Comparison of ENCODE assay signal across 7 cellular contexts in genomic region chr3:143517131-143517530, GRCh38.
A peak's percentile ranks its signal among the peaks of the same experiment; 100 is the strongest.
DNase-seq lines count a peak whose midpoint lies in the region; ATAC-seq, FAIRE-seq and TF ChIP-seq lines count a peak whose summit lies in the region.
"Not testable (repeated sequence)": the region's sequence is repeated elsewhere in the genome, so short reads cannot be mapped to it uniquely, and the experiment has no call there.

No MANE protein-coding gene starts in this region.

- not testable (repeated sequence) for H3K4me3 ChIP-seq in DND-41 (ENCODE audit: low read depth in 1 of 2, low read length in 2 of 2); GM23338; NT2/D1 (ENCODE audit: insufficient read length, low read depth); astrocyte (ENCODE audit: insufficient read depth, low read depth, low read length); fibroblast of pulmonary artery (replicated peaks; ENCODE audit: low read depth, low read length); mesendoderm (ENCODE audit: low read length)

- H3K79me2 ChIP-seq in DND-41 (ENCODE audit: insufficient read depth, low read length); GM23338 (replicated peaks; ENCODE audit: insufficient read depth); astrocyte (ENCODE audit: insufficient read depth, low read length); mesendoderm (ENCODE audit: control insufficient read depth, insufficient read depth, low read length): not testable (repeated sequence)

- FAIRE-seq in astrocyte (lab: Jason Lieb, UNC) = not testable (repeated sequence)

- H3K56ac ChIP-seq in mesendoderm (ENCODE audit: low read length) = not testable (repeated sequence)

- not testable (repeated sequence) for H4K20me1 ChIP-seq in DND-41 (ENCODE audit: insufficient read depth, low read length); GM23338 (replicated peaks; ENCODE audit: insufficient read depth); astrocyte (ENCODE audit: insufficient read depth, low read length)

- H3K4me1 ChIP-seq in DND-41 (ENCODE audit: insufficient read depth, low read length) = peaks cover 73% of the 10 kb centered on the region
- not testable (repeated sequence) for H3K4me1 ChIP-seq in GM23338 (ENCODE audit: insufficient read depth); NT2/D1 (ENCODE audit: insufficient read depth, insufficient read length); astrocyte (ENCODE audit: insufficient read depth, low read length); mesendoderm (ENCODE audit: control insufficient read depth, low read depth, low read length)

- not testable (repeated sequence) for H3K4me2 ChIP-seq in DND-41 (ENCODE audit: insufficient read depth, low read length); GM23338; astrocyte (ENCODE audit: low read length); mesendoderm (ENCODE audit: low read length)

- H3K18ac ChIP-seq in mesendoderm (ENCODE audit: low read length) = not testable (repeated sequence)

- not testable (repeated sequence) for H3K27me3 Mint-ChIP-seq in GM23338 (ENCODE audit: insufficient read depth, low read depth, poor library complexity); astrocyte (ENCODE audit: low read depth, unreplicated experiment)

- H2AFZ ChIP-seq in DND-41 (ENCODE audit: low read depth, low read length); GM23338; astrocyte (ENCODE audit: low read depth, low read length): not testable (repeated sequence)

- not testable (repeated sequence) for H2BK5ac ChIP-seq in mesendoderm (ENCODE audit: low read length)

- H4K8ac ChIP-seq in mesendoderm (ENCODE audit: low read depth, low read length) = not testable (repeated sequence)

- not testable (repeated sequence) for H3K9me3 Mint-ChIP-seq in GM23338; astrocyte (ENCODE audit: unreplicated experiment)

- H3K36me3 ChIP-seq in DND-41 (ENCODE audit: insufficient read depth, low read length); GM23338 (ENCODE audit: insufficient read depth); NT2/D1 (ENCODE audit: insufficient read depth, insufficient read length, low read length); astrocyte (ENCODE audit: insufficient read depth, low read length); mesendoderm (ENCODE audit: control insufficient read depth, insufficient read depth, low read length): not testable (repeated sequence)

- H3K27ac Mint-ChIP-seq in GM23338; astrocyte (ENCODE audit: unreplicated experiment): not testable (repeated sequence)

- H2BK15ac ChIP-seq in mesendoderm (replicated peaks; ENCODE audit: low read depth) = not testable (repeated sequence)

- H3K4me3 Mint-ChIP-seq in GM23338; astrocyte (ENCODE audit: unreplicated experiment): not testable (repeated sequence)

- H3K4me1 Mint-ChIP-seq in GM23338 = peaks cover 19% of the 10 kb centered on the region
- H3K4me1 Mint-ChIP-seq in astrocyte (ENCODE audit: low read depth, unreplicated experiment) = not testable (repeated sequence)

- H3K27me3 ChIP-seq in DND-41 (ENCODE audit: insufficient read depth, low read length, poor library complexity); GM23338 (ENCODE audit: insufficient read depth); NT2/D1 (ENCODE audit: insufficient read depth, insufficient read length); astrocyte (ENCODE audit: insufficient read depth, low read length); mesendoderm (ENCODE audit: insufficient read depth, low read length, poor library complexity): not testable (repeated sequence)

- not testable (repeated sequence) for H3K9me3 ChIP-seq in DND-41 (ENCODE audit: insufficient read depth, low read length, severe bottlenecking); NT2/D1 (ENCODE audit: insufficient read depth, low read length); astrocyte (ENCODE audit: insufficient read depth, low read depth, low read length)

- not testable (repeated sequence) for H4K5ac ChIP-seq in mesendoderm (ENCODE audit: low read length)

- H2BK120ac ChIP-seq in mesendoderm (ENCODE audit: low read depth, low read length) = not testable (repeated sequence)

- not testable (repeated sequence) for H3K9ac ChIP-seq in DND-41 (ENCODE audit: low read depth, low read length); NT2/D1 (ENCODE audit: insufficient read length, low read depth); astrocyte (ENCODE audit: low read length); mesendoderm (ENCODE audit: low read length)

- not testable (repeated sequence) for DNase-seq in DND-41
- DNase-seq in GM23338 (ENCODE audit: low spot score) = peak; percentile 70
- DNase-seq in NT2/D1 (ENCODE audit: low read depth, low spot score) = peak; percentile 6
- peak; percentile 20 for DNase-seq in astrocyte (ENCODE audit: low read depth)
- peak; percentile 18 for DNase-seq in fibroblast of pulmonary artery (ENCODE audit: low read depth)
- peak; percentile 38 for DNase-seq in iPS DF 19.7 (ENCODE audit: low read depth, low spot score)
- DNase-seq in mesendoderm = peak; percentile 79

- ATAC-seq in DND-41 (ENCODE audit: insufficient read depth, low read depth); GM23338: not testable (repeated sequence)

- H3K4ac ChIP-seq in mesendoderm (ENCODE audit: low read depth, low read length) = not testable (repeated sequence)

- no CpG with 5 or more reads among the region's 8 CpGs for WGBS in mesendoderm (ENCODE audit: extremely low coverage, insufficient coverage, low lambda C conversion rate)

- H3K23ac ChIP-seq in mesendoderm (ENCODE audit: low read length) = not testable (repeated sequence)

- not testable (repeated sequence) for H3K79me1 ChIP-seq in mesendoderm (ENCODE audit: low read length)

- H3K27ac ChIP-seq in DND-41 (ENCODE audit: low read length) (peak overlapping the region; percentile 32), GM23338 (ENCODE audit: low read depth) (peak overlapping the region; percentile 63; the same call in 1 of the 2 replicates)
- H3K27ac ChIP-seq in astrocyte (ENCODE audit: low read depth, low read length); mesendoderm (ENCODE audit: low read depth, low read length): not testable (repeated sequence)

- H3F3A ChIP-seq in GM23338 (replicated peaks; ENCODE audit: low read depth) = not testable (repeated sequence)

- not testable (repeated sequence) for H3K9me2 ChIP-seq in GM23338 (ENCODE audit: insufficient read depth)

- H2AK5ac ChIP-seq in mesendoderm (ENCODE audit: low read length) = not testable (repeated sequence)

- TF ChIP-seq CTCF in DND-41 (IDR thresholded peaks at IDR 0.05; ENCODE audit: borderline replicate concordance, extremely low read depth, low read length, poor library complexity, severe bottlenecking); GM23338 (conservative IDR thresholded peaks at IDR 0.05; ENCODE audit: low read depth in 2 of 2); astrocyte (IDR thresholded peaks at IDR 0.05; ENCODE audit: insufficient read depth, low read depth, low read length); fibroblast of pulmonary artery (IDR thresholded peaks at IDR 0.05; ENCODE audit: low read length, missing control alignments): not testable (repeated sequence)

- H3K36me3 Mint-ChIP-seq in GM23338 (ENCODE audit: low read depth); astrocyte (ENCODE audit: low read depth, unreplicated experiment): not testable (repeated sequence)

TF ChIP-seq in GM23338, 12 proteins besides CTCF, POLR2A, EP300 and RAD21 (continues in another document):
- TF ChIP-seq ZNF114 (CRISPR knock-in tag; IDR thresholded peaks at IDR 0.05) (0 out of 2 replicates have a peak, but pooled peaks have one; percentile 14), CREB1 (CRISPR knock-in tag; IDR thresholded peaks at IDR 0.05; ENCODE audit: low read depth) (peak; percentile 7; the same call in 1 of the 2 replicates)
